In genomic region chr3:38117163-38117716, GRCh38 we compare ENCODE assay signal across 1 cellular context.
A peak's percentile ranks its signal among the peaks of the same experiment; 100 is the strongest.
TF ChIP-seq lines count a peak whose summit lies in the region.

No MANE protein-coding gene starts in this region.

TF ChIP-seq in K562, 482 proteins besides CTCF, POLR2A, EP300 and RAD21:
- TF ChIP-seq SUPT5H (IDR thresholded peaks at IDR 0.05) (0 out of 2 replicates have a peak, but pooled peaks have one; percentile 9), ZNF184 (CRISPR knock-in tag; IDR thresholded peaks at IDR 0.05) (no peak)
